Comparison of ENCODE assay signal across 23 cellular contexts in genomic region chr2:238404406-238405216, GRCh38. TPM values are rescaled to one million over a fixed set of nuclear protein-coding genes. Genes with fewer than 3 reads are reported as not detected.
DNase-seq lines count a peak whose midpoint lies in the region; ATAC-seq, FAIRE-seq and TF ChIP-seq lines count a peak whose summit lies in the region.
"Had no signal": no experiment of that assay in that cellular context is flagged by ENCODE, and none has a peak within 500 bp of the region (broad histone marks: within the 10 kb centered on the region; RNA-seq: fewer than 3 reads in every experiment).

No MANE protein-coding gene starts in this region.

- no peak for TF ChIP-seq CTCF in nephron progenitor cell (IDR thresholded peaks at IDR 0.05)

- peaks cover 5 to 11% of the 10 kb centered on the region in 2 donors for H3K4me1 Mint-ChIP-seq in effector memory CD8-positive, alpha-beta T cell (ENCODE audit: low read depth in 2 of 2)
- peaks cover 27% of the 10 kb centered on the region for H3K4me1 Mint-ChIP-seq in nephron progenitor cell
- H3K4me1 Mint-ChIP-seq in activated T-helper 2 cell treated with anti-CD3 and anti-CD28 coated beads, Interferon-gamma antibody, Interleukin-2, Interleukin-4, amounts not matched to agents 10 μg/mL and 5 μg/mL and 100 μg/mL, durations not matched to agents 14 hours and 24 hours and 36 hours (ENCODE audit: low read depth): no peaks in the 10 kb centered on the region
- H3K4me1 Mint-ChIP-seq: activated T-helper 17 cell treated with anti-CD3 and anti-CD28 coated beads, Interleukin-2, amount 50 U/mL, for 72 hours had no signal

- H3K27ac Mint-ChIP-seq in effector memory CD8-positive, alpha-beta T cell: peak overlapping the region; percentile 86 to 95
- H3K27ac Mint-ChIP-seq in nephron progenitor cell: peak overlapping the region; percentile 49
- no peak overlapping the region for H3K27ac Mint-ChIP-seq in activated T-helper 2 cell treated with anti-CD3 and anti-CD28 coated beads, Interferon-gamma antibody, Interleukin-2, Interleukin-4, amounts not matched to agents 10 μg/mL and 5 μg/mL and 100 μg/mL, durations not matched to agents 14 hours and 24 hours and 36 hours
- H3K27ac Mint-ChIP-seq: activated naive CD8-positive, alpha-beta T cell; activated T-helper 17 cell treated with anti-CD3 and anti-CD28 coated beads, Interleukin-2, amount 50 U/mL, for 72 hours; nephron had no signal

- ATAC-seq in effector memory CD8-positive, alpha-beta T cell (replicated peaks): no peak
- ATAC-seq in GM18517 (IDR thresholded peaks at IDR 0.05; ENCODE audit: unreplicated experiment): no peak
- ATAC-seq: activated T-helper 17 cell treated with anti-CD3 and anti-CD28 coated beads, Interleukin-2, amount 50 U/mL, for 72 hours; left cardiac atrium had no signal

- H3K9me3 Mint-ChIP-seq in effector memory CD8-positive, alpha-beta T cell: no peaks in the 10 kb centered on the region
- no peaks in the 10 kb centered on the region for H3K9me3 Mint-ChIP-seq in nephron progenitor cell
- H3K9me3 Mint-ChIP-seq in activated T-helper 2 cell treated with anti-CD3 and anti-CD28 coated beads, Interferon-gamma antibody, Interleukin-2, Interleukin-4, amounts not matched to agents 10 μg/mL and 5 μg/mL and 100 μg/mL, durations not matched to agents 14 hours and 24 hours and 36 hours: no peaks in the 10 kb centered on the region
- H3K9me3 Mint-ChIP-seq: activated T-helper 17 cell treated with anti-CD3 and anti-CD28 coated beads, Interleukin-2, amount 50 U/mL, for 72 hours; nephron had no signal

- DNase-seq in DMS153 treated with DMSO at 0.1 percent for 48 hours (lab: John Stamatoyannopoulos, UW; ENCODE audit: unreplicated experiment) (peak; percentile 50), NCI-H1417 (lab: John Stamatoyannopoulos, UW) (peak; percentile 40 to 90 (median 78)), nephron progenitor cell (no peak), frontal cortex (ENCODE audit: low spot score in 2 of 2) (no peak), iPS-NIHi11 (ENCODE audit: low spot score) (no peak)
- no peak for DNase-seq in effector memory CD8-positive, alpha-beta T cell
- no peak for DNase-seq in activated T-helper 2 cell treated with anti-CD3 and anti-CD28 coated beads, Interferon-gamma antibody, Interleukin-2, Interleukin-4, amounts not matched to agents 10 μg/mL and 5 μg/mL and 100 μg/mL, durations not matched to agents 14 hours and 24 hours and 36 hours (ENCODE audit: low spot score)
- DNase-seq: activated CD4-positive, alpha-beta T cell treated with anti-CD3 and anti-CD28 coated beads for 48 hours; effector memory CD4-positive, alpha-beta T cell; EL; left cardiac atrium; MG63; midbrain; NCI-H146; NCI-H2227 treated with DMSO at 0.1 percent for 48 hours; stimulated activated CD8-positive, alpha-beta memory T cell treated with anti-CD3 and anti-CD28 coated beads, Interleukin-4, amount 100 ng/mL, for 48 hours; T-helper 1 cell had no signal

- H3K36me3 Mint-ChIP-seq in effector memory CD8-positive, alpha-beta T cell (ENCODE audit: insufficient read depth): no peaks in the 10 kb centered on the region
- H3K36me3 Mint-ChIP-seq in nephron progenitor cell (ENCODE audit: low read depth): peaks cover 28% of the 10 kb centered on the region
- no peaks in the 10 kb centered on the region for H3K36me3 Mint-ChIP-seq in activated T-helper 2 cell treated with anti-CD3 and anti-CD28 coated beads, Interferon-gamma antibody, Interleukin-2, Interleukin-4, amounts not matched to agents 10 μg/mL and 5 μg/mL and 100 μg/mL, durations not matched to agents 14 hours and 24 hours and 36 hours (ENCODE audit: low read depth)

- H3K4me3 Mint-ChIP-seq in effector memory CD8-positive, alpha-beta T cell: no peak overlapping the region
- no peak overlapping the region for H3K4me3 Mint-ChIP-seq in nephron progenitor cell
- H3K4me3 Mint-ChIP-seq in activated T-helper 2 cell treated with anti-CD3 and anti-CD28 coated beads, Interferon-gamma antibody, Interleukin-2, Interleukin-4, amounts not matched to agents 10 μg/mL and 5 μg/mL and 100 μg/mL, durations not matched to agents 14 hours and 24 hours and 36 hours (ENCODE audit: low read depth): no peak overlapping the region
- H3K4me3 Mint-ChIP-seq: activated naive CD8-positive, alpha-beta T cell; activated T-helper 17 cell treated with anti-CD3 and anti-CD28 coated beads, Interleukin-2, amount 50 U/mL, for 72 hours; nephron had no signal

- no peak for FAIRE-seq in frontal cortex (lab: Jason Lieb, UNC)
- FAIRE-seq: RCC 7860, TTC549 had no signal

- intact Hi-C loops in activated T-helper 2 cell treated with anti-CD3 and anti-CD28 coated beads, Interferon-gamma antibody, Interleukin-2, Interleukin-4, amounts not matched to agents 10 μg/mL and 5 μg/mL and 100 μg/mL, durations not matched to agents 14 hours and 24 hours and 36 hours (cut with micrococcal nuclease): no loop called here

- H3K27me3 Mint-ChIP-seq in effector memory CD8-positive, alpha-beta T cell: no peaks in the 10 kb centered on the region
- H3K27me3 Mint-ChIP-seq in nephron progenitor cell (ENCODE audit: low read depth, poor library complexity): no peaks in the 10 kb centered on the region
- H3K27me3 Mint-ChIP-seq in activated T-helper 2 cell treated with anti-CD3 and anti-CD28 coated beads, Interferon-gamma antibody, Interleukin-2, Interleukin-4, amounts not matched to agents 10 μg/mL and 5 μg/mL and 100 μg/mL, durations not matched to agents 14 hours and 24 hours and 36 hours (ENCODE audit: low read depth): no peaks in the 10 kb centered on the region
- H3K27me3 Mint-ChIP-seq: activated naive CD8-positive, alpha-beta T cell; activated T-helper 17 cell treated with anti-CD3 and anti-CD28 coated beads, Interleukin-2, amount 50 U/mL, for 72 hours had no signal

RNA-seq across cellular contexts. Expression of gene ASB1, which starts 22.1 kb away (rescaled TPM):
- 11.8 TPM for total RNA-seq in frontal cortex
- total RNA-seq in activated T-helper 2 cell treated with anti-CD3 and anti-CD28 coated beads, Interferon-gamma antibody, Interleukin-2, Interleukin-4, amounts not matched to agents 10 μg/mL and 5 μg/mL and 100 μg/mL, durations not matched to agents 14 hours and 24 hours and 36 hours: 36.3 and 37.4 TPM in 2 replicates

Comparison
In these comparisons a context has a peak if more than half of its experiments do, and no peak if none do; other contexts are left out.
1. DNase-seq: peak in DMS153 treated with DMSO at 0.1 percent for 48 hours (single experiment) and NCI-H1417 (3 of 3); none in effector memory CD8-positive, alpha-beta T cell (0 of 3), nephron progenitor cell (single experiment), frontal cortex (0 of 2), iPS-NIHi11 (single experiment) and activated T-helper 2 cell treated with anti-CD3 and anti-CD28 coated beads, Interferon-gamma antibody, Interleukin-2, Interleukin-4, amounts not matched to agents 10 μg/mL and 5 μg/mL and 100 μg/mL, durations not matched to agents 14 hours and 24 hours and 36 hours (single experiment).